ENCODE assay signal across 22 cellular contexts in genomic region chr3:71562938-71563337, GRCh38. TPM values are rescaled to one million over a fixed set of nuclear protein-coding genes. Genes with fewer than 3 reads are reported as not detected.
A peak's percentile ranks its signal among the peaks of the same experiment; 100 is the strongest.
DNase-seq lines count a peak whose midpoint lies in the region; ATAC-seq, FAIRE-seq and TF ChIP-seq lines count a peak whose summit lies in the region.
"Had no signal": no experiment of that assay in that cellular context is flagged by ENCODE, and none has a peak within 500 bp of the region (broad histone marks: within the 10 kb centered on the region; RNA-seq: fewer than 3 reads in every experiment).

No MANE protein-coding gene starts in this region.

- H3K27ac Mint-ChIP-seq in CD14-positive monocyte (peak overlapping the region in 4 of 7 donors; percentile 9 to 21 (median 18)), type B pancreatic cell (no peak overlapping the region)
- H3K27ac Mint-ChIP-seq: HFFc6 had no signal

- DNase-seq in CD14-positive monocyte (ENCODE audit: low spot score) (no peak), MM.1S (no peak), bronchial epithelial cell (ENCODE audit: low read depth) (peak; percentile 3), mucosa of descending colon (peak in 2 of 3 donors; percentile 39 to 40), EL (no peak), type B pancreatic cell (ENCODE audit: extremely low spot score, unreplicated experiment) (no peak)
- DNase-seq in activated CD4-positive, alpha-beta T cell treated with anti-CD3 and anti-CD28 coated beads for 48 hours: no peak
- DNase-seq: AML-193, H7, HFFc6, KG1, MV-4-11, NCI-H1105 treated with DMSO at 0.1 percent for 48 hours, NCI-H1694, NCI-H2081, NCI-H2171, NCI-H524 treated with DMSO at 0.1 percent for 48 hours, PC-9, RPMI8226 had no signal

- H3K27me3 Mint-ChIP-seq in CD14-positive monocyte (ENCODE audit: low read depth in 3 of 3): no peaks in the 10 kb centered on the region
- no peaks in the 10 kb centered on the region for H3K27me3 Mint-ChIP-seq in type B pancreatic cell

- peak; percentile 78 for ATAC-seq in mucosa of descending colon
- ATAC-seq in HG03175 (IDR thresholded peaks at IDR 0.05; ENCODE audit: unreplicated experiment): no peak

- H3K9me3 Mint-ChIP-seq in CD14-positive monocyte (no peaks in the 10 kb centered on the region), type B pancreatic cell (peaks cover 5% of the 10 kb centered on the region)
- H3K9me3 Mint-ChIP-seq: HFFc6 had no signal

- no peak overlapping the region for H3K9ac ChIP-seq in MM.1S (ENCODE audit: low read length)

- peaks cover 15% of the 10 kb centered on the region; the same call in 1 of the 2 replicates for H3F3A ChIP-seq in MM.1S (ENCODE audit: insufficient read depth, low read length)

- H3K27ac ChIP-seq in MM.1S (ENCODE audit: low read length): peak overlapping the region; percentile 66; the same call in 1 of the 2 replicates
- H3K27ac ChIP-seq: HL-60, PC-9, SJSA1 had no signal

- no peaks in the 10 kb centered on the region for H3K36me3 ChIP-seq in MM.1S (replicated peaks; ENCODE audit: insufficient read depth, low read length)
- no peaks in the 10 kb centered on the region for H3K36me3 ChIP-seq in bronchial epithelial cell (ENCODE audit: control insufficient read depth, insufficient read depth, low read length)
- no peaks in the 10 kb centered on the region for H3K36me3 ChIP-seq in mucosa of descending colon (ENCODE audit: low read depth)
- H3K36me3 ChIP-seq: SJSA1 had no signal

- no peaks in the 10 kb centered on the region for H3K9me2 ChIP-seq in MM.1S (replicated peaks; ENCODE audit: insufficient read depth, low read length)

- no peaks in the 10 kb centered on the region for H3K9me3 ChIP-seq in MM.1S (replicated peaks; ENCODE audit: insufficient read depth, low read length)
- H3K9me3 ChIP-seq in mucosa of descending colon: no peaks in the 10 kb centered on the region
- H3K9me3 ChIP-seq: SJSA1 had no signal

- peaks cover 40% of the 10 kb centered on the region for H3K4me1 Mint-ChIP-seq in CD14-positive monocyte
- H3K4me1 Mint-ChIP-seq in type B pancreatic cell (ENCODE audit: unreplicated experiment): peaks cover 7% of the 10 kb centered on the region

- H3K4me3 ChIP-seq in MM.1S (ENCODE audit: low read length) (no peak overlapping the region), bronchial epithelial cell (ENCODE audit: low read depth, low read length) (no peak overlapping the region), mucosa of descending colon (no peak overlapping the region)
- H3K4me3 ChIP-seq: PC-9, SJSA1 had no signal

- intact Hi-C loops in CD14-positive monocyte (cut with micrococcal nuclease): loop anchor here in 1 of 2 donors (10.0 kb wide), 1 partner anchor 108 kb away; no protein-coding TSS in a partner anchor
- intact Hi-C loops in mucosa of descending colon (cut with DNase I, micrococcal nuclease): no loop called here

- TF ChIP-seq CTCF in CD14-positive monocyte (IDR thresholded peaks at IDR 0.05): no peak
- TF ChIP-seq CTCF in MM.1S (IDR thresholded peaks at IDR 0.05; ENCODE audit: low read length): no peak
- TF ChIP-seq CTCF in bronchial epithelial cell (IDR thresholded peaks at IDR 0.05; ENCODE audit: insufficient read depth, low read length, severe bottlenecking): no peak
- TF ChIP-seq CTCF in mucosa of descending colon (IDR thresholded peaks at IDR 0.05): no peak
- no peak for TF ChIP-seq CTCF in type B pancreatic cell (conservative IDR thresholded peaks at IDR 0.05)

- no peaks in the 10 kb centered on the region for H3K79me2 ChIP-seq in MM.1S (ENCODE audit: low read length)

- H2AFZ ChIP-seq in MM.1S (ENCODE audit: low read length): no peak overlapping the region
- H2AFZ ChIP-seq: PC-9 had no signal

- H3K4me1 ChIP-seq in MM.1S (ENCODE audit: low read length): peaks cover 19% of the 10 kb centered on the region
- peaks cover 18% of the 10 kb centered on the region for H3K4me1 ChIP-seq in mucosa of descending colon (ENCODE audit: low read depth)

- peak overlapping the region; percentile 53; the same call in 1 of the 2 replicates for H3K4me2 ChIP-seq in MM.1S (ENCODE audit: low read depth, low read length)
- H3K4me2 ChIP-seq: PC-9 had no signal

- peaks cover 50 to 51% of the 10 kb centered on the region in 2 donors for H3K36me3 Mint-ChIP-seq in CD14-positive monocyte
- peaks cover 67% of the 10 kb centered on the region for H3K36me3 Mint-ChIP-seq in type B pancreatic cell

- H3K27me3 ChIP-seq in MM.1S (replicated peaks; ENCODE audit: insufficient read depth, low read length) (no peaks in the 10 kb centered on the region), bronchial epithelial cell (ENCODE audit: control insufficient read depth, insufficient read depth, low read length) (no peaks in the 10 kb centered on the region)
- H3K27me3 ChIP-seq: SJSA1 had no signal

- H3K4me3 Mint-ChIP-seq in CD14-positive monocyte (no peak overlapping the region), type B pancreatic cell (no peak overlapping the region)
- H3K4me3 Mint-ChIP-seq: HFFc6 had no signal

- FAIRE-seq in bronchial epithelial cell (lab: Jason Lieb, UNC): no peak

- H4K20me1 ChIP-seq in MM.1S (ENCODE audit: insufficient read depth, low read length): no peaks in the 10 kb centered on the region

RNA-seq across cellular contexts. Expression of gene FOXP1, which starts 20.6 kb away (rescaled TPM):
- 10 to 100 TPM; 27.8 to 42.6 TPM for polyA plus RNA-seq in CD14-positive monocyte
- total RNA-seq in bronchial epithelial cell: 33.2 and 33.3 TPM in 2 replicates
- 100 to 1,000 TPM; 133 to 217 (median 214) TPM for total RNA-seq in mucosa of descending colon
- total RNA-seq in type B pancreatic cell (ENCODE audit: low replicate concordance): 113 and 127 TPM in 2 replicates

Comparison
In these comparisons a context has a peak if more than half of its experiments do, and no peak if none do; other contexts are left out.
1. DNase-seq: peak in bronchial epithelial cell (single experiment) and mucosa of descending colon (2 of 3); none in CD14-positive monocyte (single experiment), MM.1S (single experiment), EL (single experiment), activated CD4-positive, alpha-beta T cell treated with anti-CD3 and anti-CD28 coated beads for 48 hours (single experiment) and type B pancreatic cell (single experiment).